In the genomic region with DNA sequence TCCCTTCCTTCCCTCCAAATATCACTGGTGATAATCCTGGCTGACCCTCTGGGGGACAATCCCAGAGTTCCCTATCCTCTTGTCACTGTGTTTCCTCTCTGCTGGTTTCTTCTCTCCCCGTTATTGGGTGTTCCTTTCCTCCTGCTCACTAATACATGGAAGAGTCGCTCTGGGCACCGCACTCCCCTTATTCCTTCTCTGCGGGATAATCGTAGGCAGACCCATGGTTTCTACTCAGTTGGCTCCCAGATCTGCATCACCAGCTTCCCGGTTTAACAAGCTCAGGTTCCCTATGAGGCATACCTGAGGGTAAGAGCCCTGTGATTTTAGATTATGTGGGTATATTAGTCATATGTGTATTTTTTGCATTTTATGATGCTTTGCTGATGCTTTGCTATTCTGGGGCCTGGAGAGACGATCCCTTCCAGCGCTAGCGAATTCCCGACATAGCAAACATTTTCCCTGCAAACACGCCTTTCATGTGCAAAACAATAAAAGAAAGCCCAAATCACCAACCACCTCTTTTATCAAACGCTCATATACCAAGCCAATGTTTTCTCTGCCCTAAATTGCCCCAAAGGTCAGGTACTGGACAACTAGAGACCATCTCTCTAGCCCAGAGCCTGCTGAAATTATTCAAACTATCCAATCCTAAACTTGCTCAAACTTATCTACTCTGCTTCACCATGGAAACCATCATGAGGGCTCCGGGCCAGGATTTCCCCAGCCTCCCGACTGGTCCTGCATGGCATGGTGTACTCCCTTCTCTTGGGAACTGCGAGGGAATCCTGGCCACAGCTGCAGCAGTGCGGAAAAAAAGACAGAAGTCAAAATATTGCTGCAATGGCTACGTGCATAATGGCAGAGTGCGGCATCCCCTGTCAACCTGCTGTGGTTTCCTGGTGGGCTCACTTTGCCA, we compare ENCODE assay signal across 1 cellular context.
TF ChIP-seq lines count a peak whose summit lies in the region.

No MANE protein-coding gene starts in this region.

TF ChIP-seq in WTC11, 78 proteins besides CTCF, POLR2A, EP300 and RAD21 (continued from another document):
- TF ChIP-seq, protein P1, sequence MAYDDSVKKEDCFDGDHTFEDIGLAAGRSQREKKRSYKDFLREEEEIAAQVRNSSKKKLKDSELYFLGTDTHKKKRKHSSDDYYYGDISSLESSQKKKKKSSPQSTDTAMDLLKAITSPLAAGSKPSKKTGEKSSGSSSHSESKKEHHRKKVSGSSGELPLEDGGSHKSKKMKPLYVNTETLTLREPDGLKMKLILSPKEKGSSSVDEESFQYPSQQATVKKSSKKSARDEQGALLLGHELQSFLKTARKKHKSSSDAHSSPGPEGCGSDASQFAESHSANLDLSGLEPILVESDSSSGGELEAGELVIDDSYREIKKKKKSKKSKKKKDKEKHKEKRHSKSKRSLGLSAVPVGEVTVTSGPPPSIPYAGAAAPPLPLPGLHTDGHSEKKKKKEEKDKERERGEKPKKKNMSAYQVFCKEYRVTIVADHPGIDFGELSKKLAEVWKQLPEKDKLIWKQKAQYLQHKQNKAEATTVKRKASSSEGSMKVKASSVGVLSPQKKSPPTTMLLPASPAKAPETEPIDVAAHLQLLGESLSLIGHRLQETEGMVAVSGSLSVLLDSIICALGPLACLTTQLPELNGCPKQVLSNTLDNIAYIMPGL (CRISPR knock-in tag; IDR thresholded peaks at IDR 0.05) = no peak
- TF ChIP-seq ZNF121 (CRISPR knock-in tag; IDR thresholded peaks at IDR 0.05) (no peak), ZNF512 (CRISPR knock-in tag; IDR thresholded peaks at IDR 0.05; ENCODE audit: borderline replicate concordance) (no peak), ZNF263 (CRISPR knock-in tag; IDR thresholded peaks at IDR 0.05; ENCODE audit: low read depth) (no peak), ZBTB21 (CRISPR knock-in tag; IDR thresholded peaks at IDR 0.05; ENCODE audit: borderline replicate concordance) (no peak), GABPB1 (CRISPR knock-in tag; IDR thresholded peaks at IDR 0.05) (no peak), USF2 (CRISPR knock-in tag; IDR thresholded peaks at IDR 0.05) (no peak), TEAD1 (CRISPR knock-in tag; IDR thresholded peaks at IDR 0.05) (no peak)
- TF ChIP-seq, protein P2, sequence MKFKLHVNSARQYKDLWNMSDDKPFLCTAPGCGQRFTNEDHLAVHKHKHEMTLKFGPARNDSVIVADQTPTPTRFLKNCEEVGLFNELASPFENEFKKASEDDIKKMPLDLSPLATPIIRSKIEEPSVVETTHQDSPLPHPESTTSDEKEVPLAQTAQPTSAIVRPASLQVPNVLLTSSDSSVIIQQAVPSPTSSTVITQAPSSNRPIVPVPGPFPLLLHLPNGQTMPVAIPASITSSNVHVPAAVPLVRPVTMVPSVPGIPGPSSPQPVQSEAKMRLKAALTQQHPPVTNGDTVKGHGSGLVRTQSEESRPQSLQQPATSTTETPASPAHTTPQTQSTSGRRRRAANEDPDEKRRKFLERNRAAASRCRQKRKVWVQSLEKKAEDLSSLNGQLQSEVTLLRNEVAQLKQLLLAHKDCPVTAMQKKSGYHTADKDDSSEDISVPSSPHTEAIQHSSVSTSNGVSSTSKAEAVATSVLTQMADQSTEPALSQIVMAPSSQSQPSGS (CRISPR knock-in tag; IDR thresholded peaks at IDR 0.05; ENCODE audit: borderline replicate concordance, low read depth) = no peak
